ENCODE assay signal across 8 cellular contexts in genomic region chr10:102917314-102917961, GRCh38. TPM values are rescaled to one million over a fixed set of nuclear protein-coding genes. Genes with fewer than 3 reads are reported as not detected.
DNase-seq lines count a peak whose midpoint lies in the region; ATAC-seq lines count a peak whose summit lies in the region.

No MANE protein-coding gene starts in this region.

- DNase-seq in NCI-H1436 (lab: John Stamatoyannopoulos, UW): peak; percentile 60
- DNase-seq in NCI-H1436 treated with DMSO at 0.1 percent for 48 hours (lab: John Stamatoyannopoulos, UW): no peak
- peak; percentile 33 for DNase-seq in NCI-H2107 (lab: John Stamatoyannopoulos, UW)
- DNase-seq in activated CD4-positive, alpha-beta T cell treated with anti-CD3 and anti-CD28 coated beads for 1 hour: peak; percentile 73
- DNase-seq in cerebellum (ENCODE audit: low spot score): peak; percentile 81
- DNase-seq in stimulated activated CD4-positive, alpha-beta T cell treated with anti-CD3 and anti-CD28 coated beads, Interleukin-15, amount 100 ng/mL, for 24 hours: peak; percentile 87

- H3K27ac ChIP-seq in layer of hippocampus (ENCODE audit: low read depth, low read length): peak overlapping the region; percentile 96

- ATAC-seq in HG02870 (IDR thresholded peaks at IDR 0.05; ENCODE audit: unreplicated experiment): peak; percentile 29

- H3K27me3 ChIP-seq in layer of hippocampus (ENCODE audit: control insufficient read depth, insufficient read depth, low read length): no peaks in the 10 kb centered on the region

RNA-seq across cellular contexts. Expression of gene CNNM2, which starts 0.7 kb away (rescaled TPM):
- total RNA-seq in cerebellum: 10.4 TPM

RNA-seq across cellular contexts. Expression of gene AS3MT, which starts 48.2 kb away (rescaled TPM):
- 5.8 TPM for total RNA-seq in cerebellum
